13 cellular contexts compared by ENCODE assay signal in the genomic region with DNA sequence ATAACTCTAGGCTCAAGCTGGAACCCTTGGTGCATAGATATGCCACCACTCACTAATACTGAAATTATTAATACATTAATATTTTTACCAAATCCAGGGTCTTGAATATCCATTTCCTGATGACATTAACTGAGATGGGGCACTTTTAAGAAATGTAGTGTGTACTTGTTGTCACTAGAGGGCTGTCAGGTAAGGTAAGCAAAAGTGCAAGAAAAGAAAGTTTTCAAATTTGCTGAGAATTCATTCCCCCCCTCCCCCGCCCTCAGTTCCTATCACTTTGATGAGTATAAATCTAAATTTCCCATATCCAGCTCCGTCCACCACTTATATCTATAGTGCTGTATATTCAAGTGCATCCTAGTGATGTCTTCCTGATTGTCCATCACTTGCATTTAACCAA. TPM values are rescaled to one million over a fixed set of nuclear protein-coding genes. Genes with fewer than 3 reads are reported as not detected.
DNase-seq lines count a peak whose midpoint lies in the region; ATAC-seq and TF ChIP-seq lines count a peak whose summit lies in the region.
"Had no signal": no experiment of that assay in that cellular context is flagged by ENCODE, and none has a peak within 500 bp of the region (broad histone marks: within the 10 kb centered on the region; RNA-seq: fewer than 3 reads in every experiment).

No MANE protein-coding gene starts in this region.

- intact Hi-C loops in left ventricle myocardium inferior (cut with micrococcal nuclease): no loop called here
- intact Hi-C loops in OCI-LY7 (cut with micrococcal nuclease; ENCODE audit: unreplicated experiment): no loop called here

- no peaks in the 10 kb centered on the region for H3K27me3 Mint-ChIP-seq in endodermal cell (ENCODE audit: insufficient read depth)
- no peaks in the 10 kb centered on the region for H3K27me3 Mint-ChIP-seq in T-helper 17 cell
- H3K27me3 Mint-ChIP-seq: activated B cell treated with CpG ODN at 0.5 μM for 24 hours had no signal

- CTCF ChIA-PET in OCI-LY7 (lab: Charles Lee; ENCODE audit: unreplicated experiment): no interaction called here

- H3K27ac Mint-ChIP-seq in endodermal cell (no peak overlapping the region), T-helper 17 cell (no peak overlapping the region)
- H3K27ac Mint-ChIP-seq: activated B cell treated with CpG ODN at 0.5 μM for 24 hours had no signal

- no peak for ATAC-seq in T-helper 17 cell
- ATAC-seq in GM18502 (IDR thresholded peaks at IDR 0.05; ENCODE audit: poor library complexity, unreplicated experiment): no peak

- H2AFZ ChIP-seq in OCI-LY7 (ENCODE audit: low read length): no peak overlapping the region
- H2AFZ ChIP-seq: hepatocyte had no signal

- DNase-seq in left ventricle myocardium inferior (no peak), right atrium auricular region (ENCODE audit: low spot score) (no peak), OCI-LY7 (ENCODE audit: low spot score) (peak; percentile 22), endodermal cell (no peak), NK-92 (lab: John Stamatoyannopoulos, UW; ENCODE audit: unreplicated experiment) (no peak), T-helper 17 cell (no peak)
- DNase-seq in stimulated activated CD4-positive, alpha-beta T cell treated with anti-CD3 and anti-CD28 coated beads, Interleukin-2, amount 100 ng/mL, for 48 hours: no peak
- DNase-seq: activated B cell treated with CpG ODN at 0.5 μM for 24 hours; activated T-cell treated with anti-CD3 and anti-CD28 coated beads, Interleukin-2, amount 50 U/mL, for 48 hours; NCI-H187; upper lobe of left lung had no signal

- H3K27ac ChIP-seq in left ventricle myocardium inferior (replicated peaks): no peak overlapping the region
- H3K27ac ChIP-seq in right atrium auricular region: no peak overlapping the region
- H3K27ac ChIP-seq in OCI-LY7 (ENCODE audit: low read depth, low read length, poor library complexity, severe bottlenecking): no peak overlapping the region
- H3K27ac ChIP-seq in endodermal cell (ENCODE audit: low read depth, low read length): no peak overlapping the region
- H3K27ac ChIP-seq: hepatocyte, upper lobe of left lung had no signal

- WGBS in endodermal cell (ENCODE audit: insufficient coverage in 1 of 2, insufficient read length in 1 of 2), 2 experiments: 50% methylated on average over 2 of the region's 2 CpGs; no CpG with 5 or more reads in 1 of the 2 experiments

- H3K79me2 ChIP-seq in OCI-LY7 (ENCODE audit: insufficient read depth, low read depth, low read length): no peaks in the 10 kb centered on the region
- H3K79me2 ChIP-seq: hepatocyte had no signal

- H3K36me3 Mint-ChIP-seq in endodermal cell (ENCODE audit: low read depth) (no peaks in the 10 kb centered on the region), T-helper 17 cell (ENCODE audit: low read depth) (no peaks in the 10 kb centered on the region)

- H4K20me1 ChIP-seq in OCI-LY7 (ENCODE audit: insufficient read depth, low read length): no peaks in the 10 kb centered on the region

- POLR2A ChIA-PET in OCI-LY7 (lab: Charles Lee): no interaction called here

- no peaks in the 10 kb centered on the region for H3K9me2 ChIP-seq in OCI-LY7 (ENCODE audit: insufficient read depth, low read length)

- no peak overlapping the region for H3K9ac ChIP-seq in endodermal cell (ENCODE audit: extremely low read depth, low read length, poor library complexity, severe bottlenecking)

- H3K9me3 Mint-ChIP-seq in endodermal cell: peaks cover 32% of the 10 kb centered on the region
- H3K9me3 Mint-ChIP-seq: activated B cell treated with CpG ODN at 0.5 μM for 24 hours had no signal

- TF ChIP-seq CTCF in left ventricle myocardium inferior (IDR thresholded peaks at IDR 0.05; ENCODE audit: borderline replicate concordance): peak; percentile 38
- peak in 1 of 2 donors; percentile 25 for TF ChIP-seq CTCF in right atrium auricular region (IDR thresholded peaks at IDR 0.05)
- TF ChIP-seq CTCF in OCI-LY7 (conservative IDR thresholded peaks at IDR 0.05; ENCODE audit: low read length): peak; percentile 64
- TF ChIP-seq CTCF in endodermal cell (conservative IDR thresholded peaks at IDR 0.05): peak; percentile 64

- H3K4me3 Mint-ChIP-seq in endodermal cell (no peak overlapping the region), T-helper 17 cell (no peak overlapping the region)
- H3K4me3 Mint-ChIP-seq: activated B cell treated with CpG ODN at 0.5 μM for 24 hours had no signal

- H3K4me3 ChIP-seq in left ventricle myocardium inferior (no peak overlapping the region), right atrium auricular region (no peak overlapping the region), OCI-LY7 (ENCODE audit: low read depth, low read length, poor library complexity, severe bottlenecking) (no peak overlapping the region), endodermal cell (ENCODE audit: low read length) (no peak overlapping the region)
- H3K4me3 ChIP-seq: hepatocyte, upper lobe of left lung had no signal

- no TSS peak for BruUV-seq in OCI-LY7 (replicated peaks; lab: Mats Ljungman, UMichigan)

- H3K27me3 ChIP-seq in left ventricle myocardium inferior (ENCODE audit: low read depth) (no peaks in the 10 kb centered on the region), right atrium auricular region (no peaks in the 10 kb centered on the region), endodermal cell (ENCODE audit: control insufficient read depth, insufficient read depth, low read length, poor library complexity, severe bottlenecking) (no peaks in the 10 kb centered on the region)
- H3K27me3 ChIP-seq: hepatocyte, upper lobe of left lung had no signal

- H3K4me2 ChIP-seq in OCI-LY7 (ENCODE audit: low read length): no peak overlapping the region
- H3K4me2 ChIP-seq: hepatocyte had no signal

- H3K4me1 Mint-ChIP-seq in endodermal cell: no peaks in the 10 kb centered on the region
- peaks cover 3% of the 10 kb centered on the region for H3K4me1 Mint-ChIP-seq in T-helper 17 cell
- H3K4me1 Mint-ChIP-seq: activated B cell treated with CpG ODN at 0.5 μM for 24 hours had no signal

- H3K9me3 ChIP-seq in left ventricle myocardium inferior (replicated peaks): no peaks in the 10 kb centered on the region
- no peaks in the 10 kb centered on the region for H3K9me3 ChIP-seq in right atrium auricular region
- H3K9me3 ChIP-seq in OCI-LY7 (ENCODE audit: low read length): no peaks in the 10 kb centered on the region
- H3K9me3 ChIP-seq in endodermal cell (ENCODE audit: control insufficient read depth, low read length): no peaks in the 10 kb centered on the region
- no peaks in the 10 kb centered on the region for H3K9me3 ChIP-seq in T-helper 17 cell (ENCODE audit: control insufficient read depth, low read length, poor library complexity, severe bottlenecking)
- H3K9me3 ChIP-seq: upper lobe of left lung had no signal

- H3K4me1 ChIP-seq in left ventricle myocardium inferior (no peaks in the 10 kb centered on the region), right atrium auricular region (no peaks in the 10 kb centered on the region), OCI-LY7 (ENCODE audit: insufficient read depth, low read length, poor library complexity, severe bottlenecking) (no peaks in the 10 kb centered on the region), endodermal cell (ENCODE audit: control insufficient read depth, insufficient read depth, low read length) (no peaks in the 10 kb centered on the region)
- H3K4me1 ChIP-seq: upper lobe of left lung had no signal

- H3K36me3 ChIP-seq in left ventricle myocardium inferior (no peaks in the 10 kb centered on the region), right atrium auricular region (no peaks in the 10 kb centered on the region), OCI-LY7 (ENCODE audit: insufficient read depth, low read length) (no peaks in the 10 kb centered on the region), endodermal cell (ENCODE audit: control insufficient read depth, insufficient read depth, low read length) (no peaks in the 10 kb centered on the region)
- H3K36me3 ChIP-seq: upper lobe of left lung had no signal

RNA-seq across cellular contexts. Expression of gene WDR44, which starts 20.5 kb away (rescaled TPM):
- total RNA-seq in left ventricle myocardium inferior: 13.4 TPM
- total RNA-seq in right atrium auricular region: 10 to 100 TPM; 13.9 to 14.7 TPM
- total RNA-seq in OCI-LY7 (2014; rRNA removed; shearing (Covaris generic)): 9.3 and 9.4 TPM in 2 replicates
- 9.9 and 11.2 TPM in 2 replicates for total RNA-seq in OCI-LY7 (2022)
- total RNA-seq in endodermal cell: 10 to 100 TPM; 26.3 to 36.3 TPM
- 15.5 TPM for polyA plus RNA-seq in endodermal cell (2013, experiment 1 of 2)
- 17.5 TPM for polyA plus RNA-seq in endodermal cell (2013, experiment 2 of 2)
- 10 to 100 TPM; 15.4 to 18.0 TPM for total RNA-seq in T-helper 17 cell
